ENCODE assay signal across 16 cellular contexts in the genomic region with DNA sequence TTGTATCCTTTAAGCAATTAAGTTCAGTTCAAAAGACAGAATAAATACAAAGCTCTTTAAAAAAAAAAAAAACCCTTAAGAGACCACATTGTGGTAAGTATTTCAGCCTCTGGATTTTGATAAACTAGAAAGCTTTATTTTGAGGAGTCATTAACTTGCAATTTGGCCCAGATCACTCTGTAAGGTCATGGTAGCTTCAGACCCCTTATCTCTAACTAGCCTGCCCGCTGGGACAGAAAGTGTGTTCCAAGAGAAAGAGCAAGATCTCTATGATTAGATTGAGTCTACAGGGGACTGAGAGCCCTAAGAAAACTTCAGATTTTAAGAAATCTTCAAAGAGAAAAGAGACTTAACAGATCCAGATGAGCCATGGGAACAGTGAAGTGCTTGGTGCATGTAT. TPM values are rescaled to one million over a fixed set of nuclear protein-coding genes. Genes with fewer than 3 reads are reported as not detected.
DNase-seq lines count a peak whose midpoint lies in the region; ATAC-seq, FAIRE-seq and TF ChIP-seq lines count a peak whose summit lies in the region.
"Had no signal": no experiment of that assay in that cellular context is flagged by ENCODE, and none has a peak within 500 bp of the region (broad histone marks: within the 10 kb centered on the region; RNA-seq: fewer than 3 reads in every experiment).

No MANE protein-coding gene starts in this region.

- H3K36me3 ChIP-seq in smooth muscle cell (ENCODE audit: low read depth), result no peaks in the 10 kb centered on the region
- H3K36me3 ChIP-seq in sigmoid colon, result no peaks in the 10 kb centered on the region
- H3K36me3 ChIP-seq: SJCRH30 had no signal

- 28% methylated on average over 1 of the region's 1 CpG for WGBS in smooth muscle cell (ENCODE audit: low lambda C conversion rate)
- 88 to 94% methylated on average over 1 of the region's 1 CpG for WGBS in sigmoid colon, 2 donors

- ATAC-seq in GM19463 (IDR thresholded peaks at IDR 0.05; ENCODE audit: unreplicated experiment), result no peak

- no peak overlapping the region for H2AFZ ChIP-seq in smooth muscle cell (ENCODE audit: low read depth)

- H3K4me2 ChIP-seq in smooth muscle cell, result peak overlapping the region; percentile 8

- no peaks in the 10 kb centered on the region for H3K9me3 ChIP-seq in smooth muscle cell (replicated peaks; ENCODE audit: low read depth)
- H3K9me3 ChIP-seq in sigmoid colon, result no peaks in the 10 kb centered on the region
- H3K9me3 ChIP-seq: SJCRH30 had no signal

- H3K4me1 ChIP-seq in smooth muscle cell (ENCODE audit: low read depth) (peaks cover 36% of the 10 kb centered on the region), sigmoid colon (peaks cover 0 to 32% (median 28%) of the 10 kb centered on the region in 4 donors)

- TF ChIP-seq CTCF in smooth muscle cell (IDR thresholded peaks at IDR 0.05; ENCODE audit: borderline replicate concordance, insufficient read depth, poor library complexity, severe bottlenecking), result no peak
- no peak for TF ChIP-seq CTCF in sigmoid colon (IDR thresholded peaks at IDR 0.05)

- no peak overlapping the region for H3K27ac ChIP-seq in smooth muscle cell (ENCODE audit: low read depth)
- H3K27ac ChIP-seq in sigmoid colon, result no peak overlapping the region
- H3K27ac ChIP-seq: SJCRH30 had no signal

- H4K20me1 ChIP-seq in smooth muscle cell (ENCODE audit: low read depth), result peaks cover 32% of the 10 kb centered on the region

- no peak for TF ChIP-seq EP300 in sigmoid colon (IDR thresholded peaks at IDR 0.05)

- peak; percentile 3 for DNase-seq in NCI-H2227 (lab: John Stamatoyannopoulos, UW; ENCODE audit: unreplicated experiment)
- no peak for DNase-seq in NCI-H2227 treated with DMSO at 0.1 percent for 48 hours (lab: John Stamatoyannopoulos, UW)
- peak; percentile 14 for DNase-seq in RCC 7860 (ENCODE audit: low spot score)
- DNase-seq in dedifferentiated amniotic fluid mesenchymal stem cell (ENCODE audit: extremely low spot score), result peak; percentile 14
- no peak for DNase-seq in smooth muscle cell (lab: John Stamatoyannopoulos, UW; ENCODE audit: unreplicated experiment)
- DNase-seq in sigmoid colon, result no peak
- no peak for DNase-seq in NCI-H1092 treated with DMSO at 0.1 percent for 48 hours (lab: John Stamatoyannopoulos, UW)
- DNase-seq: Calu3; CD4-positive, CD25-positive, alpha-beta regulatory T cell; GOT3; KBM-7; NCI-H1092; NCI-H187; NCI-H510A treated with DMSO at 0.1 percent for 48 hours had no signal

- no peaks in the 10 kb centered on the region for H3K27me3 ChIP-seq in smooth muscle cell (ENCODE audit: low read depth)
- H3K27me3 ChIP-seq in sigmoid colon, result no peaks in the 10 kb centered on the region
- H3K27me3 ChIP-seq: SJCRH30 had no signal

- FAIRE-seq in RCC 7860 (lab: Jason Lieb, UNC), result peak; percentile 57

- H3K9ac ChIP-seq in smooth muscle cell (ENCODE audit: low read depth), result no peak overlapping the region

- H3K4me3 ChIP-seq in smooth muscle cell, result no peak overlapping the region
- H3K4me3 ChIP-seq in sigmoid colon, result no peak overlapping the region
- H3K4me3 ChIP-seq: SJCRH30 had no signal

- no peak for TF ChIP-seq POLR2A in sigmoid colon (IDR thresholded peaks at IDR 0.05)

- no peaks in the 10 kb centered on the region for H3K79me2 ChIP-seq in smooth muscle cell (ENCODE audit: low read depth)

- H3F3A ChIP-seq in smooth muscle cell (ENCODE audit: low read depth), result peaks cover 8% of the 10 kb centered on the region

- intact Hi-C loops in sigmoid colon (cut with DNase I), result no loop called here

RNA-seq across cellular contexts. Expression of a gene that starts 45.6 kb away (rescaled TPM):
- total RNA-seq in smooth muscle cell (22.0 and 33.4 TPM in 2 replicates), sigmoid colon (10 to 100 TPM; 13.2 to 18.6 (median 16.7) TPM)
- polyA plus RNA-seq in smooth muscle cell (8.1 and 9.0 TPM in 2 replicates), sigmoid colon (10 to 100 TPM; 15.5 to 22.7 (median 16.8) TPM)

Comparison
In these comparisons a context has a peak if more than half of its experiments do, and no peak if none do; other contexts are left out.
1. DNase-seq: peak in NCI-H2227 (single experiment), RCC 7860 (single experiment) and dedifferentiated amniotic fluid mesenchymal stem cell (single experiment); none in NCI-H2227 treated with DMSO at 0.1 percent for 48 hours (single experiment), smooth muscle cell (single experiment), sigmoid colon (single experiment) and NCI-H1092 treated with DMSO at 0.1 percent for 48 hours (single experiment).